11 cellular contexts compared by ENCODE assay signal in the genomic region with DNA sequence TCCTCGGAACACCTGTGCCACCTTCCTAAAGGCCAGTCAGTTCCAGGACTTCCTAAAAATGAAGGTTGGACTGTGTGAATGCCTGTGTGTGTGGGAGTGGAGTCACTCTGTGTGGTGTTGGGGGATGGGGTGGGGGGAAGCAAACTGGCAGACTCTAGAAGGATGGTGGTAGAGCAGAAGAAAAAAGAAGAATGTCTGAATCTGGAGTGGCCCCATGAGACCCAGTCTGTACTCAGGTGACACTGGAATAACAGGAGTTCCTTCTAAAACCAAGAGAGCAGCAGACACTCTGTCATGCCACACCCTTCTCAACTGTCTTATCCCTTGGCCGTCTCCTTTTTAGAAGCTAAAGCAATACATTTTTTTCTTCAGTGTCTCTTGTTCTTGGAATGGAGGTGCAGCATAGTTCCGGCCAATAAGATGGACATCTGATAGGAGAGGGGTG.
DNase-seq lines count a peak whose midpoint lies in the region; ATAC-seq and TF ChIP-seq lines count a peak whose summit lies in the region.
"Had no signal": no experiment of that assay in that cellular context is flagged by ENCODE, and none has a peak within 500 bp of the region (broad histone marks: within the 10 kb centered on the region; RNA-seq: fewer than 3 reads in every experiment).

No MANE protein-coding gene starts in this region.

- no peak for ATAC-seq in activated CD8-positive, alpha-beta T cell treated with anti-CD3 and anti-CD28 coated beads for 36 hours
- ATAC-seq in mucosa of descending colon (peak; percentile 53), HG03175 (IDR thresholded peaks at IDR 0.05; ENCODE audit: unreplicated experiment) (no peak)

- H3K4me3 ChIP-seq in ACC112 (ENCODE audit: low read depth, low read length) (peak overlapping the region; percentile 41; the same call in 1 of the 2 replicates), HEK293 (ENCODE audit: low read depth, low read length) (no peak overlapping the region), mucosa of descending colon (no peak overlapping the region)
- H3K4me3 ChIP-seq: upper lobe of left lung had no signal

- peaks cover 84% of the 10 kb centered on the region for H3K4me1 ChIP-seq in ACC112 (ENCODE audit: control insufficient read depth, insufficient read depth, low read length, unreplicated experiment)
- H3K4me1 ChIP-seq in HEK293 (ENCODE audit: control insufficient read depth, insufficient read depth, low read length): no peaks in the 10 kb centered on the region
- peaks cover 48% of the 10 kb centered on the region for H3K4me1 ChIP-seq in mucosa of descending colon (ENCODE audit: low read depth)

- no peaks in the 10 kb centered on the region for H3K9me3 ChIP-seq in HEK293 (ENCODE audit: control insufficient read depth, insufficient read depth, low read depth, low read length)
- H3K9me3 ChIP-seq in mucosa of descending colon: no peaks in the 10 kb centered on the region
- H3K9me3 ChIP-seq: upper lobe of left lung had no signal

- CTCF ChIA-PET in HEK293 (lab: Yijun Ruan, JAX): no interaction called here
- CTCF ChIA-PET in activated CD8-positive, alpha-beta T cell treated with anti-CD3 and anti-CD28 coated beads for 36 hours (lab: Charles Lee): interaction anchor here (0.6 to 2.2 kb wide), 3 partner anchors 16 to 83 kb away, joined by 3 to 10 read pairs (median 4); a partner anchor contains a TSS

- H3K27ac Mint-ChIP-seq in activated CD8-positive, alpha-beta T cell treated with anti-CD3 and anti-CD28 coated beads for 36 hours: peak overlapping the region; percentile 86

- H3K9me3 Mint-ChIP-seq in activated CD8-positive, alpha-beta T cell treated with anti-CD3 and anti-CD28 coated beads for 36 hours: peaks cover under 1% of the 10 kb centered on the region

- DNase-seq in activated CD8-positive, alpha-beta T cell treated with anti-CD3 and anti-CD28 coated beads for 36 hours: peak; percentile 22
- DNase-seq in mucosa of descending colon (no peak), RPMI8226 (no peak), NK-92 (lab: John Stamatoyannopoulos, UW; ENCODE audit: unreplicated experiment) (no peak), NAMALWA (ENCODE audit: low spot score) (no peak)
- DNase-seq: activated CD4-positive, CD25-positive, alpha-beta regulatory T cell; glutamatergic neuron; upper lobe of left lung had no signal

- H3K36me3 ChIP-seq in ACC112 (ENCODE audit: insufficient read depth, low read length) (no peaks in the 10 kb centered on the region), HEK293 (ENCODE audit: control insufficient read depth in 2 of 2, insufficient read depth in 1 of 2, low read length in 2 of 2) (no peaks in the 10 kb centered on the region), mucosa of descending colon (ENCODE audit: low read depth) (no peaks in the 10 kb centered on the region)
- H3K36me3 ChIP-seq: upper lobe of left lung had no signal

- no peak overlapping the region for H3K4me3 Mint-ChIP-seq in activated CD8-positive, alpha-beta T cell treated with anti-CD3 and anti-CD28 coated beads for 36 hours

- no peaks in the 10 kb centered on the region for H3K27me3 Mint-ChIP-seq in activated CD8-positive, alpha-beta T cell treated with anti-CD3 and anti-CD28 coated beads for 36 hours

- H2AFZ ChIP-seq in ACC112 (ENCODE audit: low read length, unreplicated experiment): no peak overlapping the region

- intact Hi-C loops in activated CD8-positive, alpha-beta T cell treated with anti-CD3 and anti-CD28 coated beads for 36 hours (cut with micrococcal nuclease): no loop called here
- intact Hi-C loops in mucosa of descending colon (cut with DNase I, micrococcal nuclease): no loop called here

- H3K27ac ChIP-seq in ACC112 (ENCODE audit: low read depth, low read length) (peak overlapping the region; percentile 58), HEK293 (ENCODE audit: extremely low read depth, low read depth, low read length) (no peak overlapping the region)

- TF ChIP-seq CTCF in HEK293 (tag by site-specific recombination; IDR thresholded peaks at IDR 0.05): no peak
- TF ChIP-seq CTCF in activated CD8-positive, alpha-beta T cell treated with anti-CD3 and anti-CD28 coated beads for 36 hours (IDR thresholded peaks at IDR 0.05): no peak
- no peak for TF ChIP-seq CTCF in mucosa of descending colon (IDR thresholded peaks at IDR 0.05)

- peaks cover 91% of the 10 kb centered on the region for H3K4me1 Mint-ChIP-seq in activated CD8-positive, alpha-beta T cell treated with anti-CD3 and anti-CD28 coated beads for 36 hours (ENCODE audit: low read depth)

- POLR2A ChIA-PET in HEK293 (lab: Yijun Ruan, JAX): no interaction called here
- POLR2A ChIA-PET in activated CD8-positive, alpha-beta T cell treated with anti-CD3 and anti-CD28 coated beads for 36 hours (lab: Charles Lee): no interaction called here

- peaks cover 24% of the 10 kb centered on the region for H3K36me3 Mint-ChIP-seq in activated CD8-positive, alpha-beta T cell treated with anti-CD3 and anti-CD28 coated beads for 36 hours (ENCODE audit: low read depth)

- H3K79me2 ChIP-seq in ACC112 (ENCODE audit: control insufficient read depth, insufficient read depth, low read length, unreplicated experiment): peaks cover 86% of the 10 kb centered on the region

- H3K27me3 ChIP-seq in ACC112 (ENCODE audit: insufficient read depth, low read length): no peaks in the 10 kb centered on the region
- H3K27me3 ChIP-seq: upper lobe of left lung had no signal

TF ChIP-seq in HEK293, 187 proteins besides CTCF, POLR2A, EP300 and RAD21:
- peak; percentile 50 for TF ChIP-seq EGR2 (tag by site-specific recombination; IDR thresholded peaks at IDR 0.05; ENCODE audit: low read depth)
- TF ChIP-seq SP7 (tag by site-specific recombination; IDR thresholded peaks at IDR 0.05): no peak
- peak; percentile 33 for TF ChIP-seq ZFHX2 (tag by site-specific recombination; conservative IDR thresholded peaks at IDR 0.05)
